8 cellular contexts compared by ENCODE assay signal in the genomic region with DNA sequence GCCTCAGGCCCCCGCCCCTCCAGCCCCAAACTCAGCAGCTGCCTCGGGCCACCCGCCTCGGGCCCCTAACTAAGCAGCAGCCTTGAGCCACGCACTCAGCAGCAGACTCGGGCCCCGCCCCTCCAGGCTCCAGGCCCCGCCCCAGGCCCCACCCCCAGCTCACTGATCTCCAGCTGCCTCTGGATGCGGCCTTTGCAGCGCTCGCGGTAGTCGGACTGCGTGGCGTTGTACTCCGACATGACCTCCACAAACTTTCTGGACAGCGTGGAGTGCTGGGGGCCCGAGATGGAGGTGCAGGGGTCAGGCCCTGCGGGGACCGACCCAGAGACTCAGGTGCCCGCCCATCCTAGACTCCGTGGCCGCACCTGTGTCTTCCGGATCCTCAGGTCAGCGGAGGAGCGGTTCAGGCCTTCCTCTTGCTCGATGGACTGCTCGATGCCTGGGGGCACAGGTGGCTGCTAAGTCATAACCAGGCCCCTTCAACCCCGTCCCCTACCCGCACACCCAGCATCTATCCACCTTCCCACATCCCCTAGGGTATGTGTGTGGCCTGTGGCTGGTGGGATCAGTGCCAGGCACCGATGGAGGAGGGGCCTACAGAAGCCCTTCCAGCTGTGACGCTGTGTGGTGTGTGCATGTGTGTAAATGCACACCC. TPM values are rescaled to one million over a fixed set of nuclear protein-coding genes. Genes with fewer than 3 reads are reported as not detected.
DNase-seq lines count a peak whose midpoint lies in the region; ATAC-seq, FAIRE-seq and TF ChIP-seq lines count a peak whose summit lies in the region.

No MANE protein-coding gene starts in this region.

- H4K8ac ChIP-seq in H1 (ENCODE audit: extremely low read depth, insufficient read depth, low read length), result peak overlapping the region; percentile 88; the same call in 1 of the 2 replicates

- H3K9me3 ChIP-seq in SJCRH30 (replicated peaks), result no peaks in the 10 kb centered on the region
- H3K9me3 ChIP-seq in H1 (ENCODE audit: insufficient read depth in 2 of 2, low read depth in 1 of 2, low read length in 1 of 2), result no peaks in the 10 kb centered on the region

- H3K4ac ChIP-seq in H1 (replicated peaks; ENCODE audit: insufficient read length, low read depth, low read length), result no peak overlapping the region

- H3K36me3 ChIP-seq in SJCRH30, result peaks cover 15% of the 10 kb centered on the region; the same call in 1 of the 2 replicates
- peaks cover 0 to 6% (median 0%) of the 10 kb centered on the region in 4 experiments; a peak in 4 of 8 replicates for H3K36me3 ChIP-seq in H1 (ENCODE audit: control insufficient read depth in 2 of 4, insufficient read depth in 4 of 4, low read length in 3 of 4)

- POLR2A ChIA-PET in H1 (lab: Charles Lee; ENCODE audit: partially characterized antibody), result interaction anchor here (1.3 to 2.7 kb wide), 3 partner anchors 9 to 99 kb away, joined by 3 to 13 read pairs (median 4); no protein-coding TSS in a partner anchor

- TF ChIP-seq CTCF in H1 (IDR thresholded peaks at IDR 0.05; ENCODE audit: control extremely low read depth in 1 of 3, insufficient read depth in 1 of 3, low read depth in 1 of 3, low read length in 3 of 3) (no peak), nephron (IDR thresholded peaks at IDR 0.05; ENCODE audit: unreplicated experiment in 3 of 3) (no peak)

- CTCF ChIA-PET in H1 (lab: Charles Lee; ENCODE audit: partially characterized antibody), result interaction anchor here (0.8 to 9.7 kb wide), 8 partner anchors 16 to 96 kb away, joined by 3 to 130 read pairs (median 4); no protein-coding TSS in a partner anchor

- H3K4me3 ChIP-seq in SJCRH30 (no peak overlapping the region), H1 (ENCODE audit: extremely low read depth in 1 of 4, insufficient read depth in 2 of 4, low read depth in 3 of 4, low read length in 4 of 4) (peak overlapping the region in 3 of 4 experiments; percentile 2 to 58 (median 5); a peak in 4 of 8 replicates)

- peak overlapping the region; percentile 72 to 76 for H3K4me2 ChIP-seq in H1 (ENCODE audit: insufficient read depth in 1 of 2, low read depth in 2 of 2, low read length in 2 of 2)

- ATAC-seq in GM18498 (IDR thresholded peaks at IDR 0.05; ENCODE audit: unreplicated experiment), result no peak

- 54% methylated on average over 24 of the region's 32 CpGs; no CpG with 5 or more reads in 1 of the 2 experiments for WGBS in H1 (ENCODE audit: extremely low coverage in 1 of 2, insufficient coverage in 1 of 2, insufficient read length in 1 of 2, insufficient replicate concordance in 2 of 2, low coverage in 1 of 2, low lambda C conversion rate in 2 of 2, missing lambda C conversion rate in 1 of 2), 2 experiments

- no peaks in the 10 kb centered on the region for H3K27me3 Mint-ChIP-seq in nephron (ENCODE audit: low read depth)

- H2AFZ ChIP-seq in H1 (ENCODE audit: low read length), result no peak overlapping the region

- peak overlapping the region in 1 of 3 experiments; percentile 10 for H3K27ac Mint-ChIP-seq in nephron

- peaks cover 6 to 17% of the 10 kb centered on the region in 2 experiments for H4K20me1 ChIP-seq in H1 (replicated peaks in 1 of 2; ENCODE audit: control insufficient read depth in 1 of 2, insufficient read depth in 2 of 2, low read length in 2 of 2)

- peaks cover 40% of the 10 kb centered on the region for H3K4me1 Mint-ChIP-seq in nephron

- no peak overlapping the region for H3K18ac ChIP-seq in H1 (ENCODE audit: extremely low read depth, low read length)

- FAIRE-seq in H1 (lab: Jason Lieb, UNC), result no peak

- DNase-seq in D341Med (ENCODE audit: low spot score), result peak; percentile 73
- peak; percentile 60 to 64 for DNase-seq in SJCRH30
- peak; percentile 47 to 81 for DNase-seq in H1 (ENCODE audit: low read depth in 1 of 2, low spot score in 2 of 2)
- no peak for DNase-seq in COR-L47 (lab: John Stamatoyannopoulos, UW)
- DNase-seq in dedifferentiated amniotic fluid mesenchymal stem cell (ENCODE audit: extremely low spot score), result no peak
- DNase-seq in kidney tubule cell (ENCODE audit: low spot score), result no peak

- H3K4me3 Mint-ChIP-seq in nephron, result peak overlapping the region in 2 of 3 experiments; percentile 12 to 45

- no peak overlapping the region for H2BK5ac ChIP-seq in H1 (ENCODE audit: low read depth, low read length)

- peaks cover 2% of the 10 kb centered on the region; the same call in 1 of the 2 replicates for H3K23me2 ChIP-seq in H1 (ENCODE audit: low read depth, low read length)

- H2BK20ac ChIP-seq in H1 (ENCODE audit: low read length), result no peak overlapping the region

- TF ChIP-seq RAD21 in H1 (IDR thresholded peaks at IDR 0.05 in 1 of 2, conservative IDR thresholded peaks at IDR 0.05 in 1 of 2; ENCODE audit: low read depth in 2 of 2, low read length in 2 of 2), result no peak

- H2BK15ac ChIP-seq in H1 (ENCODE audit: low read length), result no peak overlapping the region

- H3K36me3 Mint-ChIP-seq in nephron (ENCODE audit: low read depth), result peaks cover 10% of the 10 kb centered on the region

- no peaks in the 10 kb centered on the region for H3K79me1 ChIP-seq in H1 (ENCODE audit: low read depth, low read length)

- H3K14ac ChIP-seq in H1 (ENCODE audit: insufficient read length), result no peak overlapping the region

- H3K23ac ChIP-seq in H1 (ENCODE audit: insufficient read length), result no peak overlapping the region

- H3K56ac ChIP-seq in H1 (replicated peaks; ENCODE audit: insufficient read length, low read depth, low read length), result no peak overlapping the region

- H3K27me3 ChIP-seq in SJCRH30, result no peaks in the 10 kb centered on the region
- H3K27me3 ChIP-seq in H1 (replicated peaks in 1 of 4; ENCODE audit: control insufficient read depth in 3 of 4, extremely low read depth in 1 of 4, insufficient read depth in 3 of 4, low read length in 3 of 4), result no peaks in the 10 kb centered on the region; a peak in 1 of 7 replicates

- no peaks in the 10 kb centered on the region for H3K79me2 ChIP-seq in H1 (ENCODE audit: control insufficient read depth in 1 of 2, insufficient read depth in 2 of 2, low read length in 2 of 2)

- no peaks in the 10 kb centered on the region for H3K9me3 Mint-ChIP-seq in nephron

- H3K4me1 ChIP-seq in SJCRH30 (no peaks in the 10 kb centered on the region), H1 (replicated peaks in 1 of 4; ENCODE audit: control insufficient read depth in 3 of 4, insufficient read depth in 4 of 4, low read length in 3 of 4) (peaks cover 0 to 19% (median 15%) of the 10 kb centered on the region in 4 experiments; a peak in 6 of 7 replicates)

- no peak overlapping the region for H2BK12ac ChIP-seq in H1 (ENCODE audit: low read depth, low read length)

- no peak overlapping the region for H4K5ac ChIP-seq in H1 (ENCODE audit: insufficient read length, low read depth, low read length)

- peak overlapping the region in 3 of 4 experiments; percentile 14 to 35 (median 31); a peak in 3 of 7 replicates for H3K9ac ChIP-seq in H1 (replicated peaks in 1 of 4; ENCODE audit: extremely low read depth in 1 of 4, low read depth in 3 of 4, low read length in 3 of 4)

- H2BK120ac ChIP-seq in H1 (replicated peaks; ENCODE audit: low read depth, low read length), result no peak overlapping the region

- TF ChIP-seq POLR2A in H1 (IDR thresholded peaks at IDR 0.05; ENCODE audit: control extremely low read depth in 1 of 2, low read depth in 2 of 2, low read length in 2 of 2), result no peak

- peak overlapping the region; percentile 4 for H4K91ac ChIP-seq in H1 (replicated peaks; ENCODE audit: insufficient read length, low read length)

- H2AK5ac ChIP-seq in H1 (ENCODE audit: low read depth, low read length), result no peak overlapping the region

- H3K27ac ChIP-seq in SJCRH30, result no peak overlapping the region
- H3K27ac ChIP-seq in H1 (ENCODE audit: low read depth, low read length), result no peak overlapping the region

- no peak for TF ChIP-seq EP300 in H1 (IDR thresholded peaks at IDR 0.05; ENCODE audit: borderline replicate concordance in 1 of 2, low read depth in 2 of 2, low read length in 2 of 2)

RNA-seq across cellular contexts. Expression of a gene that starts 15.4 kb away (rescaled TPM):
- total RNA-seq in SJCRH30 (2014; rRNA removed; shearing (Covaris generic)), result 6.9 and 10.4 TPM in 2 replicates
- 9.9 and 13.5 TPM in 2 replicates for total RNA-seq in H1 (2021; fragmentation: NEBNext Ultra II Directional; extraction: Animal tissue kit (Norgen Biotek cat#: 25700))
- polyA plus RNA-seq in H1 (2011; rRNA removed), result 17.5 and 25.9 TPM in 2 replicates
- polyA plus RNA-seq in H1 (2011; cell fraction: cytosol; rRNA removed), result 17.2 TPM
- polyA plus RNA-seq in H1 (2011; cell fraction: nucleus; rRNA removed), result 116 TPM
- polyA plus RNA-seq in H1 (2012, experiment 1 of 2), result 14.9 to 20.1 TPM (median 18.4 TPM) in 4 replicates
- 9.2 TPM for polyA plus RNA-seq in H1 (2012, experiment 2 of 2)
- polyA plus RNA-seq in H1 (2013, experiment 1 of 2), result 11.4 TPM
- 12.0 TPM for polyA plus RNA-seq in H1 (2013, experiment 2 of 2)
- 8.2 and 9.8 TPM in 2 replicates for polyA minus RNA-seq in H1 (2011; rRNA and poly(A)+ RNA removed)
- 10.2 TPM for polyA minus RNA-seq in H1 (2011; cell fraction: cytosol; rRNA and poly(A)+ RNA removed)
- polyA minus RNA-seq in H1 (2011; cell fraction: nucleus; rRNA and poly(A)+ RNA removed), result 14.3 TPM

RNA-seq across cellular contexts. Expression of a gene that starts 20.7 kb away (rescaled TPM):
- total RNA-seq in SJCRH30 (2014; rRNA removed; shearing (Covaris generic)), result 86.6 and 91.7 TPM in 2 replicates
- total RNA-seq in H1 (2021; fragmentation: NEBNext Ultra II Directional; extraction: Animal tissue kit (Norgen Biotek cat#: 25700)), result 72.2 and 78.4 TPM in 2 replicates
- polyA plus RNA-seq in H1 (2011; rRNA removed), result 72.3 and 76.5 TPM in 2 replicates
- polyA plus RNA-seq in H1 (2011; cell fraction: cytosol; rRNA removed), result 102 TPM
- 59.5 TPM for polyA plus RNA-seq in H1 (2011; cell fraction: nucleus; rRNA removed)
- polyA plus RNA-seq in H1 (2012, experiment 1 of 2), result 82.5 to 105 TPM (median 96.1 TPM) in 4 replicates
- 78.5 TPM for polyA plus RNA-seq in H1 (2012, experiment 2 of 2)
- polyA plus RNA-seq in H1 (2013, experiment 1 of 2), result 147 TPM
- 170 TPM for polyA plus RNA-seq in H1 (2013, experiment 2 of 2)
- 31.4 and 38.7 TPM in 2 replicates for polyA minus RNA-seq in H1 (2011; rRNA and poly(A)+ RNA removed)
- polyA minus RNA-seq in H1 (2011; cell fraction: cytosol; rRNA and poly(A)+ RNA removed), result 22.4 TPM
- polyA minus RNA-seq in H1 (2011; cell fraction: nucleus; rRNA and poly(A)+ RNA removed), result 19.5 TPM

RNA-seq across cellular contexts. Expression of a gene that starts 20.9 kb away (rescaled TPM):
- total RNA-seq in SJCRH30 (2014; rRNA removed; shearing (Covaris generic)), result 5.1 and 6.0 TPM in 2 replicates
- 6.0 and 6.1 TPM in 2 replicates for total RNA-seq in H1 (2021; fragmentation: NEBNext Ultra II Directional; extraction: Animal tissue kit (Norgen Biotek cat#: 25700))
- polyA plus RNA-seq in H1 (2011; rRNA removed), result 6.3 and 10.0 TPM in 2 replicates
- 5.9 TPM for polyA plus RNA-seq in H1 (2011; cell fraction: cytosol; rRNA removed)
- polyA plus RNA-seq in H1 (2011; cell fraction: nucleus; rRNA removed), result 6.7 TPM
- 3.7 to 5.1 TPM (median 4.4 TPM) in 4 replicates for polyA plus RNA-seq in H1 (2012, experiment 1 of 2)
- 5.4 TPM for polyA plus RNA-seq in H1 (2012, experiment 2 of 2)
- 5.8 TPM for polyA plus RNA-seq in H1 (2013, experiment 1 of 2)
- 5.2 TPM for polyA plus RNA-seq in H1 (2013, experiment 2 of 2)
- 3.4 and 4.4 TPM in 2 replicates for polyA minus RNA-seq in H1 (2011; rRNA and poly(A)+ RNA removed)
- 3.7 TPM for polyA minus RNA-seq in H1 (2011; cell fraction: cytosol; rRNA and poly(A)+ RNA removed)
- polyA minus RNA-seq in H1 (2011; cell fraction: nucleus; rRNA and poly(A)+ RNA removed), result 10.2 TPM

RNA-seq across cellular contexts. Expression of a gene that starts 34.5 kb away (rescaled TPM):
- 11.8 and 13.9 TPM in 2 replicates for total RNA-seq in SJCRH30 (2014; rRNA removed; shearing (Covaris generic))
- total RNA-seq in H1 (2021; fragmentation: NEBNext Ultra II Directional; extraction: Animal tissue kit (Norgen Biotek cat#: 25700)), result 19.8 and 19.9 TPM in 2 replicates
- 42.2 and 50.5 TPM in 2 replicates for polyA plus RNA-seq in H1 (2011; rRNA removed)
- polyA plus RNA-seq in H1 (2011; cell fraction: cytosol; rRNA removed), result 36.5 TPM
- 37.8 TPM for polyA plus RNA-seq in H1 (2011; cell fraction: nucleus; rRNA removed)
- polyA plus RNA-seq in H1 (2012, experiment 1 of 2), result 14.5 to 27.1 TPM (median 22.3 TPM) in 4 replicates
- 19.7 TPM for polyA plus RNA-seq in H1 (2012, experiment 2 of 2)
- polyA plus RNA-seq in H1 (2013, experiment 1 of 2), result 9.7 TPM
- polyA plus RNA-seq in H1 (2013, experiment 2 of 2), result 8.4 TPM
- polyA minus RNA-seq in H1 (2011; rRNA and poly(A)+ RNA removed), result 11.2 and 21.4 TPM in 2 replicates
- polyA minus RNA-seq in H1 (2011; cell fraction: cytosol; rRNA and poly(A)+ RNA removed), result 14.8 TPM
- polyA minus RNA-seq in H1 (2011; cell fraction: nucleus; rRNA and poly(A)+ RNA removed), result 45.5 TPM

RNA-seq across cellular contexts. Expression of a gene that starts 36.5 kb away (rescaled TPM):
- total RNA-seq in SJCRH30 (2014; rRNA removed; shearing (Covaris generic)), result 0.53 and 1.2 TPM in 2 replicates
- total RNA-seq in H1 (2021; fragmentation: NEBNext Ultra II Directional; extraction: Animal tissue kit (Norgen Biotek cat#: 25700)), result 3.4 and 3.8 TPM in 2 replicates
- polyA plus RNA-seq in H1 (2011; rRNA removed), result 5.0 and 6.9 TPM in 2 replicates
- 5.6 TPM for polyA plus RNA-seq in H1 (2011; cell fraction: cytosol; rRNA removed)
- 5.4 TPM for polyA plus RNA-seq in H1 (2011; cell fraction: nucleus; rRNA removed)
- polyA plus RNA-seq in H1 (2012, experiment 1 of 2), result 1.8 to 3.9 TPM (median 3.5 TPM) in 4 replicates
- polyA plus RNA-seq in H1 (2012, experiment 2 of 2), result 3.4 TPM
- polyA plus RNA-seq in H1 (2013, experiment 1 of 2), result 2.4 TPM
- polyA plus RNA-seq in H1 (2013, experiment 2 of 2), result 2.7 TPM
- 0.73 and 1.0 TPM in 2 replicates for polyA minus RNA-seq in H1 (2011; rRNA and poly(A)+ RNA removed)
- 2.7 TPM for polyA minus RNA-seq in H1 (2011; cell fraction: cytosol; rRNA and poly(A)+ RNA removed)
- polyA minus RNA-seq in H1 (2011; cell fraction: nucleus; rRNA and poly(A)+ RNA removed), result 3.2 TPM

Comparison
In these comparisons a context has a peak if more than half of its experiments do, and no peak if none do; other contexts are left out.
1. DNase-seq: peak in D341Med (single experiment), SJCRH30 (2 of 2) and H1 (2 of 2); none in COR-L47 (single experiment), dedifferentiated amniotic fluid mesenchymal stem cell (single experiment) and kidney tubule cell (single experiment).